ENCODE assay signal across 37 cellular contexts in genomic region chr20:61603715-61604114, GRCh38.
"Had no signal": no experiment of that assay in that cellular context is flagged by ENCODE, and none has a peak within 500 bp of the region (broad histone marks: within the 10 kb centered on the region; RNA-seq: fewer than 3 reads in every experiment).

No MANE protein-coding gene starts in this region.

- H3K36me3 Mint-ChIP-seq: activated CD4-positive, alpha-beta memory T cell treated with anti-CD3 and anti-CD28 coated beads for 36 hours; activated naive CD4-positive, alpha-beta T cell treated with anti-CD3 and anti-CD28 coated beads, Interleukin-2, amount 50 U/mL, for 72 hours; activated naive CD8-positive, alpha-beta T cell treated with anti-CD3 and anti-CD28 coated beads for 36 hours had no signal

- H3K4me1 Mint-ChIP-seq: activated B cell treated with CpG ODN at 0.5 μM for 24 hours; activated CD4-positive, alpha-beta T cell treated with anti-CD3 and anti-CD28 coated beads, Interleukin-2, amount 10 ng/mL, durations not matched to agents 24 days and 14 days; activated naive CD8-positive, alpha-beta T cell treated with anti-CD3 and anti-CD28 coated beads for 36 hours; activated T-helper 17 cell treated with anti-CD3 and anti-CD28 coated beads, Interleukin-2, amount 50 U/mL, for 72 hours had no signal

- H3K4me3 Mint-ChIP-seq: activated B cell treated with CpG ODN at 0.5 μM for 24 hours; activated CD4-positive, alpha-beta memory T cell treated with anti-CD3 and anti-CD28 coated beads for 36 hours; activated CD4-positive, alpha-beta T cell treated with anti-CD3 and anti-CD28 coated beads, Interleukin-2, amount 10 ng/mL, durations not matched to agents 24 days and 14 days; activated CD8-positive, alpha-beta T cell treated with anti-CD3 and anti-CD28 coated beads for 36 hours; activated naive CD4-positive, alpha-beta T cell treated with anti-CD3 and anti-CD28 coated beads for 36 hours; activated naive CD8-positive, alpha-beta T cell treated with anti-CD3 and anti-CD28 coated beads for 36 hours; activated T-cell treated with anti-CD3 and anti-CD28 coated beads, Interleukin-2, amount 50 U/mL, for 4 hours; activated T-cell treated with anti-CD3 and anti-CD28 coated beads, Interleukin-2, amount 50 U/mL, for 72 hours; activated T-helper 1 cell treated with anti-CD3 and anti-CD28 coated beads, Interleukin-12 subunit alpha, Interleukin-12 subunit beta, Interleukin-2, Interleukin-4 antibody, amounts not matched to agents 30 ng/mL and 10 ng/mL and 1 ng/mL, durations not matched to agents 14 hours and 24 hours and 36 hours; activated T-helper 17 cell treated with anti-CD3 and anti-CD28 coated beads, Interleukin-2, amount 50 U/mL, for 72 hours; T-helper 1 cell treated with Interleukin-12 subunit alpha and Interleukin-12 subunit beta and Interleukin-4 antibody, amounts not matched to agents 30 μg/mL and 1 μg/mL, for 36 hours; T-helper 2 cell treated with Interferon-gamma antibody and Interleukin-4, amounts not matched to agents 5 μg/mL and 100 μg/mL, for 36 hours had no signal

- H3K9me3 ChIP-seq: adrenal gland had no signal

- H3K27ac ChIP-seq: adrenal gland, body of pancreas, brain microvascular endothelial cell, breast epithelium, VCaP had no signal

- ATAC-seq: activated CD8-positive, alpha-beta T cell treated with anti-CD3 and anti-CD28 coated beads for 36 hours; activated naive CD4-positive, alpha-beta T cell treated with anti-CD3 and anti-CD28 coated beads, Interleukin-2, amount 50 U/mL, for 72 hours; activated T-cell treated with anti-CD3 and anti-CD28 coated beads, Interleukin-2, amount 50 U/mL, for 4 hours; activated T-cell treated with anti-CD3 and anti-CD28 coated beads, Interleukin-2, amount 50 U/mL, for 72 hours; activated T-helper 17 cell treated with anti-CD3 and anti-CD28 coated beads, Interleukin-2, amount 50 U/mL, for 72 hours; body of pancreas had no signal

- DNase-seq: activated B cell treated with CpG ODN at 0.5 μM for 24 hours; activated CD4-positive, alpha-beta memory T cell treated with anti-CD3 and anti-CD28 coated beads for 36 hours; activated CD4-positive, alpha-beta T cell treated with anti-CD3 and anti-CD28 coated beads for 4 hours; activated CD4-positive, alpha-beta T cell treated with anti-CD3 and anti-CD28 coated beads, Interleukin-2, amount 10 ng/mL, durations not matched to agents 24 days and 14 days; activated CD4-positive, alpha-beta T cell treated with anti-CD3 and anti-CD28 coated beads, Interleukin-2, amount 50 U/mL, for 1 hour; activated CD4-positive, alpha-beta T cell treated with anti-CD3 and anti-CD28 coated beads, Interleukin-2, amount 50 U/mL, for 4 hours; activated CD4-positive, CD25-positive, alpha-beta regulatory T cell treated with anti-CD3 and anti-CD28 coated beads, Interleukin-2, amount 50 U/mL, for 72 hours; activated CD8-positive, alpha-beta memory T cell treated with anti-CD3 and anti-CD28 coated beads, Interleukin-2, amount 50 U/mL, for 4 hours; activated CD8-positive, alpha-beta T cell treated with anti-CD3 and anti-CD28 coated beads for 36 hours; activated effector memory CD4-positive, alpha-beta T cell treated with anti-CD3 and anti-CD28 coated beads, Interleukin-2, amount 50 U/mL, for 16 hours; activated gamma-delta T cell treated with Interleukin-2 at 50 U/mL for 16 hours; activated naive CD4-positive, alpha-beta T cell; activated naive CD4-positive, alpha-beta T cell treated with anti-CD3 and anti-CD28 coated beads for 36 hours; activated naive CD4-positive, alpha-beta T cell treated with anti-CD3 and anti-CD28 coated beads, Interleukin-2, amount 50 U/mL, for 16 hours; activated naive CD8-positive, alpha-beta T cell treated with anti-CD3 and anti-CD28 coated beads for 36 hours; activated T-cell treated with anti-CD3 and anti-CD28 coated beads for 4 hours; activated T-cell treated with anti-CD3 and anti-CD28 coated beads, Interleukin-2, amount 50 U/mL, for 1 hour; activated T-cell treated with anti-CD3 and anti-CD28 coated beads, Interleukin-2, amount 50 U/mL, for 4 hours; activated T-cell treated with anti-CD3 and anti-CD28 coated beads, Interleukin-2, amount 50 U/mL, for 72 hours; adrenal gland; amniotic stem cell; aorta; body of pancreas; brain microvascular endothelial cell; central memory CD4-positive, alpha-beta T cell; T-helper 1 cell; T-helper 2 cell; T-helper 9 cell had no signal

- H3K9me3 Mint-ChIP-seq: activated CD4-positive, alpha-beta memory T cell treated with anti-CD3 and anti-CD28 coated beads for 36 hours; activated naive CD4-positive, alpha-beta T cell treated with anti-CD3 and anti-CD28 coated beads for 36 hours; activated T-cell treated with anti-CD3 and anti-CD28 coated beads, Interleukin-2, amount 50 U/mL, for 72 hours; activated T-helper 17 cell treated with anti-CD3 and anti-CD28 coated beads, Interleukin-2, amount 50 U/mL, for 72 hours had no signal

- H3K4me3 ChIP-seq: adrenal gland, body of pancreas, breast epithelium had no signal

- H3K36me3 ChIP-seq: adrenal gland, brain microvascular endothelial cell, breast epithelium had no signal

- FAIRE-seq: astrocyte, TTC549 had no signal

- H3K27ac Mint-ChIP-seq: activated B cell treated with CpG ODN at 0.5 μM for 24 hours; activated CD4-positive, alpha-beta memory T cell treated with anti-CD3 and anti-CD28 coated beads for 36 hours; activated CD4-positive, alpha-beta T cell treated with anti-CD3 and anti-CD28 coated beads, Interleukin-2, amount 10 ng/mL, durations not matched to agents 24 days and 14 days; activated CD8-positive, alpha-beta T cell treated with anti-CD3 and anti-CD28 coated beads for 36 hours; activated naive CD4-positive, alpha-beta T cell treated with anti-CD3 and anti-CD28 coated beads for 36 hours; activated naive CD4-positive, alpha-beta T cell treated with anti-CD3 and anti-CD28 coated beads, Interleukin-2, amount 50 U/mL, for 72 hours; activated naive CD8-positive, alpha-beta T cell treated with anti-CD3 and anti-CD28 coated beads for 36 hours; activated T-cell treated with anti-CD3 and anti-CD28 coated beads, Interleukin-2, amount 50 U/mL, for 72 hours; activated T-helper 1 cell treated with anti-CD3 and anti-CD28 coated beads, Interleukin-12 subunit alpha, Interleukin-12 subunit beta, Interleukin-2, Interleukin-4 antibody, amounts not matched to agents 30 ng/mL and 10 ng/mL and 1 ng/mL, durations not matched to agents 14 hours and 24 hours and 36 hours; activated T-helper 17 cell treated with anti-CD3 and anti-CD28 coated beads, Interleukin-2, amount 50 U/mL, for 72 hours; T-helper 1 cell treated with Interleukin-12 subunit alpha and Interleukin-12 subunit beta and Interleukin-4 antibody, amounts not matched to agents 30 μg/mL and 1 μg/mL, for 36 hours; T-helper 2 cell treated with Interferon-gamma antibody and Interleukin-4, amounts not matched to agents 5 μg/mL and 100 μg/mL, for 36 hours had no signal

- H3K4me1 ChIP-seq: adrenal gland, body of pancreas, breast epithelium had no signal
